In genomic region chr1:35576061-35576765, GRCh38 we compare ENCODE assay signal across 13 cellular contexts. TPM values are rescaled to one million over a fixed set of nuclear protein-coding genes. Genes with fewer than 3 reads are reported as not detected.
DNase-seq lines count a peak whose midpoint lies in the region; ATAC-seq and TF ChIP-seq lines count a peak whose summit lies in the region.
"Had no signal": no experiment of that assay in that cellular context is flagged by ENCODE, and none has a peak within 500 bp of the region (broad histone marks: within the 10 kb centered on the region; RNA-seq: fewer than 3 reads in every experiment).

No MANE protein-coding gene starts in this region.

- intact Hi-C loops in Right ventricle myocardium inferior (cut with DNase I) = no loop called here
- intact Hi-C loops in ovary (cut with DNase I) = no loop called here

- H3K9me3 ChIP-seq in CD4-positive, CD25-positive, alpha-beta regulatory T cell (ENCODE audit: control insufficient read depth in 2 of 2, low read length in 2 of 2) = no peaks in the 10 kb centered on the region
- H3K9me3 ChIP-seq in ovary = no peaks in the 10 kb centered on the region
- H3K9me3 ChIP-seq: sigmoid colon had no signal

- no peak overlapping the region for H3K27ac ChIP-seq in CD4-positive, CD25-positive, alpha-beta regulatory T cell (ENCODE audit: insufficient read depth, low read length, poor library complexity, severe bottlenecking)
- H3K27ac ChIP-seq in ovary = no peak overlapping the region
- H3K27ac ChIP-seq: sigmoid colon had no signal

- DNase-seq in CD4-positive, CD25-positive, alpha-beta regulatory T cell = peak in 1 of 3 donors; percentile 44
- DNase-seq in HT1080 (ENCODE audit: low read depth) = peak; percentile 30
- no peak for DNase-seq in activated naive CD8-positive, alpha-beta T cell treated with anti-CD3 and anti-CD28 coated beads for 36 hours
- no peak for DNase-seq in naive thymus-derived CD8-positive, alpha-beta T cell
- DNase-seq in Right ventricle myocardium inferior (ENCODE audit: missing footprints) = no peak
- DNase-seq in ovary = no peak
- DNase-seq: DMS79 treated with DMSO at 0.1 percent for 48 hours, NCI-H446 treated with DMSO at 0.1 percent for 48 hours, sigmoid colon had no signal

- no peaks in the 10 kb centered on the region for H3K36me3 Mint-ChIP-seq in CD4-positive, CD25-positive, alpha-beta regulatory T cell
- H3K36me3 Mint-ChIP-seq in activated naive CD8-positive, alpha-beta T cell treated with anti-CD3 and anti-CD28 coated beads for 36 hours = no peaks in the 10 kb centered on the region
- no peaks in the 10 kb centered on the region for H3K36me3 Mint-ChIP-seq in naive thymus-derived CD8-positive, alpha-beta T cell

- no peak for TF ChIP-seq POLR2A in ovary (IDR thresholded peaks at IDR 0.05)

- H3K9me3 Mint-ChIP-seq in CD4-positive, CD25-positive, alpha-beta regulatory T cell = no peaks in the 10 kb centered on the region
- H3K9me3 Mint-ChIP-seq in activated naive CD8-positive, alpha-beta T cell treated with anti-CD3 and anti-CD28 coated beads for 36 hours = no peaks in the 10 kb centered on the region
- H3K9me3 Mint-ChIP-seq in naive thymus-derived CD8-positive, alpha-beta T cell = no peaks in the 10 kb centered on the region

- peak overlapping the region; percentile 0 to 92 (median 39) for H3K27ac Mint-ChIP-seq in CD4-positive, CD25-positive, alpha-beta regulatory T cell
- H3K27ac Mint-ChIP-seq in activated naive CD8-positive, alpha-beta T cell treated with anti-CD3 and anti-CD28 coated beads for 36 hours = no peak overlapping the region
- H3K27ac Mint-ChIP-seq in naive thymus-derived CD8-positive, alpha-beta T cell = peak overlapping the region in 8 of 10 donors; percentile 4 to 86 (median 80)

- peaks cover 0 to 37% (median 17%) of the 10 kb centered on the region in 4 donors for H3K4me1 Mint-ChIP-seq in CD4-positive, CD25-positive, alpha-beta regulatory T cell
- H3K4me1 Mint-ChIP-seq in activated naive CD8-positive, alpha-beta T cell treated with anti-CD3 and anti-CD28 coated beads for 36 hours = peaks cover 17% of the 10 kb centered on the region
- peaks cover 17 to 37% (median 26%) of the 10 kb centered on the region in 4 donors for H3K4me1 Mint-ChIP-seq in naive thymus-derived CD8-positive, alpha-beta T cell

- peak overlapping the region; percentile 41 for H3K4me3 ChIP-seq in CD4-positive, CD25-positive, alpha-beta regulatory T cell (ENCODE audit: low read depth, low read length)
- no peak overlapping the region for H3K4me3 ChIP-seq in ovary

- H3K27me3 Mint-ChIP-seq in CD4-positive, CD25-positive, alpha-beta regulatory T cell = peaks cover 6% of the 10 kb centered on the region
- H3K27me3 Mint-ChIP-seq in activated naive CD8-positive, alpha-beta T cell treated with anti-CD3 and anti-CD28 coated beads for 36 hours = peaks cover 16% of the 10 kb centered on the region
- H3K27me3 Mint-ChIP-seq in naive thymus-derived CD8-positive, alpha-beta T cell = no peaks in the 10 kb centered on the region

- WGBS in ovary, 3 donors = 62 to 71% (median 63%) methylated on average over 10 of the region's 10 CpGs

- no peak for TF ChIP-seq CTCF in ovary (IDR thresholded peaks at IDR 0.05)

- no peaks in the 10 kb centered on the region for H3K27me3 ChIP-seq in CD4-positive, CD25-positive, alpha-beta regulatory T cell (ENCODE audit: control insufficient read depth, insufficient read depth, low read length)
- H3K27me3 ChIP-seq in ovary = no peaks in the 10 kb centered on the region

- no peak for TF ChIP-seq EP300 in ovary (IDR thresholded peaks at IDR 0.05)

- no peaks in the 10 kb centered on the region for H3K36me3 ChIP-seq in CD4-positive, CD25-positive, alpha-beta regulatory T cell (ENCODE audit: control insufficient read depth, insufficient read depth, low read length)
- no peaks in the 10 kb centered on the region for H3K36me3 ChIP-seq in ovary
- H3K36me3 ChIP-seq: sigmoid colon had no signal

- POLR2A ChIA-PET in naive thymus-derived CD8-positive, alpha-beta T cell (lab: Charles Lee) = interaction anchor here (2.9 kb wide), 1 partner anchor 19 kb away, joined by 14 read pairs; the partner anchor contains the start of genes KIAA0319L and NCDN

- ATAC-seq in CD4-positive, CD25-positive, alpha-beta regulatory T cell (ENCODE audit: low read depth in 2 of 2) = no peak
- no peak for ATAC-seq in naive thymus-derived CD8-positive, alpha-beta T cell
- ATAC-seq in GM18519 (IDR thresholded peaks at IDR 0.05; ENCODE audit: low FRiP score, unreplicated experiment) (no peak), HG03095 (IDR thresholded peaks at IDR 0.05; ENCODE audit: unreplicated experiment) (no peak), Right ventricle myocardium inferior (no peak)
- ATAC-seq: HCT116 had no signal

- peaks cover 24% of the 10 kb centered on the region for H3K4me1 ChIP-seq in CD4-positive, CD25-positive, alpha-beta regulatory T cell (ENCODE audit: control insufficient read depth, insufficient read depth, low read length, poor library complexity, severe bottlenecking)
- H3K4me1 ChIP-seq in ovary (ENCODE audit: insufficient read depth) = peaks cover 7% of the 10 kb centered on the region

- H3K4me3 Mint-ChIP-seq in CD4-positive, CD25-positive, alpha-beta regulatory T cell = peak overlapping the region; percentile 68 to 93 (median 88)
- peak overlapping the region; percentile 63 for H3K4me3 Mint-ChIP-seq in activated naive CD8-positive, alpha-beta T cell treated with anti-CD3 and anti-CD28 coated beads for 36 hours
- H3K4me3 Mint-ChIP-seq in naive thymus-derived CD8-positive, alpha-beta T cell = peak overlapping the region; percentile 70 to 93 (median 84)

RNA-seq across cellular contexts. Expression of gene TFAP2E, which starts 3.1 kb away (rescaled TPM):
- 5.1 TPM for total RNA-seq in CD4-positive, CD25-positive, alpha-beta regulatory T cell
- under 1 TPM in 3 of 4 donors, not detected in 1; 0.17 to 0.71 (median 0.21) TPM for polyA plus RNA-seq in CD4-positive, CD25-positive, alpha-beta regulatory T cell
- not detected in 2 replicates for total RNA-seq in HT1080 (2014; rRNA removed; shearing (Covaris generic))
- 0.06 TPM in 1 of 2 replicates, not detected in the other for polyA plus RNA-seq in HT1080 (2015; cell fraction: cytosol; rRNA removed)
- 0.75 and 0.91 TPM in 2 replicates for polyA plus RNA-seq in HT1080 (2015; cell fraction: nucleus; rRNA removed)
- under 1 TPM; 0.27 to 0.32 TPM for total RNA-seq in activated naive CD8-positive, alpha-beta T cell treated with anti-CD3 and anti-CD28 coated beads for 36 hours
- total RNA-seq in naive thymus-derived CD8-positive, alpha-beta T cell = 1 to 10 TPM; 2.6 to 3.2 TPM
- under 1 TPM; 0.20 to 0.59 (median 0.40) TPM for polyA plus RNA-seq in naive thymus-derived CD8-positive, alpha-beta T cell
- not detected for total RNA-seq in Right ventricle myocardium inferior
- total RNA-seq in ovary = 1 to 10 TPM in 4 of 7 donors, under 1 TPM in 3; 0.24 to 1.6 (median 1.3) TPM
- 1 to 10 TPM in 1 of 2 donors, under 1 TPM in 1; 0.67 to 1.1 TPM for polyA plus RNA-seq in ovary
- total RNA-seq: endothelial cell of umbilical vein had no signal

RNA-seq across cellular contexts. Expression of gene NCDN, which starts 18.6 kb away (rescaled TPM):
- total RNA-seq in CD4-positive, CD25-positive, alpha-beta regulatory T cell = 28.7 TPM
- polyA plus RNA-seq in CD4-positive, CD25-positive, alpha-beta regulatory T cell = 10 to 100 TPM in 2 of 4 donors, 1 to 10 TPM in 2; 5.5 to 11.1 (median 10.1) TPM
- total RNA-seq in HT1080 (2014; rRNA removed; shearing (Covaris generic)) = 49.9 and 57.6 TPM in 2 replicates
- 40.2 and 46.8 TPM in 2 replicates for polyA plus RNA-seq in HT1080 (2015; cell fraction: cytosol; rRNA removed)
- polyA plus RNA-seq in HT1080 (2015; cell fraction: nucleus; rRNA removed) = 79.5 and 89.7 TPM in 2 replicates
- 10 to 100 TPM; 31.3 to 36.0 TPM for total RNA-seq in activated naive CD8-positive, alpha-beta T cell treated with anti-CD3 and anti-CD28 coated beads for 36 hours
- total RNA-seq in naive thymus-derived CD8-positive, alpha-beta T cell = 10 to 100 TPM; 25.0 to 25.6 TPM
- 10 to 100 TPM; 11.7 to 18.1 (median 16.6) TPM for polyA plus RNA-seq in naive thymus-derived CD8-positive, alpha-beta T cell
- total RNA-seq in Right ventricle myocardium inferior = 22.8 TPM
- 10 to 100 TPM; 15.4 to 36.2 (median 28.2) TPM for total RNA-seq in ovary
- 10 to 100 TPM in 1 of 2 donors, 1 to 10 TPM in 1; 5.9 to 13.6 TPM for polyA plus RNA-seq in ovary

RNA-seq across cellular contexts. Expression of gene KIAA0319L, which starts 19.0 kb away (rescaled TPM):
- total RNA-seq in CD4-positive, CD25-positive, alpha-beta regulatory T cell = 72.4 TPM
- polyA plus RNA-seq in CD4-positive, CD25-positive, alpha-beta regulatory T cell = 10 to 100 TPM; 16.2 to 21.3 (median 17.4) TPM
- 37.6 and 37.8 TPM in 2 replicates for total RNA-seq in HT1080 (2014; rRNA removed; shearing (Covaris generic))
- polyA plus RNA-seq in HT1080 (2015; cell fraction: cytosol; rRNA removed) = 47.0 and 54.9 TPM in 2 replicates
- polyA plus RNA-seq in HT1080 (2015; cell fraction: nucleus; rRNA removed) = 109 and 125 TPM in 2 replicates
- total RNA-seq in activated naive CD8-positive, alpha-beta T cell treated with anti-CD3 and anti-CD28 coated beads for 36 hours = 10 to 100 TPM; 17.2 to 18.3 TPM
- total RNA-seq in naive thymus-derived CD8-positive, alpha-beta T cell = 10 to 100 TPM; 70.9 to 71.1 TPM
- polyA plus RNA-seq in naive thymus-derived CD8-positive, alpha-beta T cell = 10 to 100 TPM; 16.0 to 25.2 (median 21.9) TPM
- total RNA-seq in Right ventricle myocardium inferior (67.7 TPM), ovary (10 to 100 TPM; 32.5 to 66.7 (median 42.7) TPM)
- polyA plus RNA-seq in ovary = 10 to 100 TPM; 18.2 to 78.3 TPM
